Comparison of ENCODE assay signal across 9 cellular contexts in the genomic region with DNA sequence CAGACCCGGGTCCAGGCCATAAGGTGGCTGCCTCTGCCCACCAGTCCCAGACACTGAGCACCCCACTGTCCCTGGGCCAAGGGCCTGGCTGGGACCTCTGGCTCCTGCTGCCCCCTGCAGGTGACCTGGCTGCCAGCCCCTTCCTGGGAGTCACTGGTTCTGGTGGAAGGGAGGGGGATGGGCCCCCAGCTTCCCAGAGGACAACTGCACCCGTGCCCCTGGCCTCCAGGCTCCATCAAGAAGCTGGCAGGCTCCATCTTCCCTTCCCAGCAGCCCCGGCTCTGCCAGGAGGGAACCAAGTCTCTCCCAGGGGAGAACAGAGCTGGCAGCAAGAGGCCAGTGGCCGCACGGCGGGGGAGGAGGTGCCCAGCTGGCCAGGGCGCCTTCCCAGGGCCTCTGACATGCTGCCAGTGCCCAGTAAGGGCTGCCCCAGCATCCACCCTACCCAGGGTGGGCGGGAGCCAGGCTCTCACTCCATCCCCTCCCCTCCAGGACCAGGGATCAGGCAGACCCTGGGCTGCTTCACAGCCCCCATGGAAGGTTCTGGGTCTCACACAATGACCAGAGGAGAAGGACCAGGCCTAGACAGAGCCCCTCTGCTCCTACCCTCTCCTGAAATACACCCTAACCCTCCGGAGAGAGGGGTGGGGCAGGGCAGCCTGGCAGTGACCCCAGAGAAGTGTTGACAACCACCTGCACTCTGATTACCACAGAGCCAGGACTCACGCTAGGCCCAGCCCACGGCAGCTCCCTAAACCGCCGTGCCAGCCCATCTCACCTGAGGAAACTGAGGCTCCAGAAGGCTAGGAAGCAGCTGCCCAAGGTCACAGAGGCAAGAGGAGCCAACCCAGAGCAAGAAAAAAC. TPM values are rescaled to one million over a fixed set of nuclear protein-coding genes. Genes with fewer than 3 reads are reported as not detected.
DNase-seq lines count a peak whose midpoint lies in the region; ATAC-seq and TF ChIP-seq lines count a peak whose summit lies in the region.
"Had no signal": no experiment of that assay in that cellular context is flagged by ENCODE, and none has a peak within 500 bp of the region (broad histone marks: within the 10 kb centered on the region; RNA-seq: fewer than 3 reads in every experiment).

No MANE protein-coding gene starts in this region.

- H3K79me2 ChIP-seq in trophoblast cell (ENCODE audit: control insufficient read depth, insufficient read depth, low read length, poor library complexity): peaks cover 14% of the 10 kb centered on the region

- DNase-seq in T-helper 2 cell treated with Interferon-gamma antibody and Interleukin-4, amounts not matched to agents 5 μg/mL and 100 μg/mL, for 36 hours (ENCODE audit: low spot score): no peak
- no peak for DNase-seq in fibroblast of the aortic adventitia (ENCODE audit: low read depth)
- DNase-seq in trophoblast cell: no peak
- no peak for DNase-seq in retina

- no peaks in the 10 kb centered on the region for H3K9me3 ChIP-seq in trophoblast cell (ENCODE audit: insufficient read depth, low read depth, low read length)
- H3K9me3 ChIP-seq: ovary had no signal

- H3K27me3 ChIP-seq in trophoblast cell (ENCODE audit: insufficient read depth, low read length): no peaks in the 10 kb centered on the region
- H3K27me3 ChIP-seq: ovary had no signal

- peaks cover 27% of the 10 kb centered on the region for H3K4me1 Mint-ChIP-seq in T-helper 2 cell treated with Interferon-gamma antibody and Interleukin-4, amounts not matched to agents 5 μg/mL and 100 μg/mL, for 36 hours (ENCODE audit: low read depth)

- no peak overlapping the region for H3K14ac ChIP-seq in trophoblast cell (ENCODE audit: low read length)

- no peak for TF ChIP-seq POLR2A in GM18505 (IDR thresholded peaks at IDR 0.05; ENCODE audit: borderline replicate concordance, extremely low read depth, insufficient read depth, insufficient read length)

- no peaks in the 10 kb centered on the region for H3K27me3 Mint-ChIP-seq in T-helper 2 cell treated with Interferon-gamma antibody and Interleukin-4, amounts not matched to agents 5 μg/mL and 100 μg/mL, for 36 hours (ENCODE audit: low read depth)

- peak overlapping the region; percentile 78 for H3K4ac ChIP-seq in trophoblast cell (ENCODE audit: low read depth, low read length)

- peaks cover 18 to 29% of the 10 kb centered on the region in 2 experiments for H3K4me1 ChIP-seq in trophoblast cell (ENCODE audit: control insufficient read depth in 1 of 2, insufficient read depth in 2 of 2, low read length in 2 of 2)

- peak overlapping the region; percentile 17 for H3K27ac Mint-ChIP-seq in T-helper 2 cell treated with Interferon-gamma antibody and Interleukin-4, amounts not matched to agents 5 μg/mL and 100 μg/mL, for 36 hours

- no CpG with 5 or more reads among the region's 13 CpGs for WGBS in trophoblast cell (ENCODE audit: extremely low coverage, insufficient coverage, insufficient read length)

- no peaks in the 10 kb centered on the region for H3K9me3 Mint-ChIP-seq in T-helper 2 cell treated with Interferon-gamma antibody and Interleukin-4, amounts not matched to agents 5 μg/mL and 100 μg/mL, for 36 hours

- H2BK5ac ChIP-seq in trophoblast cell (ENCODE audit: low read depth, low read length, poor library complexity): no peak overlapping the region

- H3K23ac ChIP-seq in trophoblast cell (ENCODE audit: low read length): no peak overlapping the region

- H2BK12ac ChIP-seq in trophoblast cell (ENCODE audit: low read length): no peak overlapping the region

- H3K4me2 ChIP-seq in trophoblast cell (ENCODE audit: low read length): no peak overlapping the region

- no peak overlapping the region for H2AFZ ChIP-seq in trophoblast cell (ENCODE audit: insufficient read depth, low read length, poor library complexity)

- no peak overlapping the region for H4K91ac ChIP-seq in trophoblast cell (ENCODE audit: low read depth, low read length)

- H2AK5ac ChIP-seq in trophoblast cell (ENCODE audit: low read length): no peak overlapping the region

- H3K4me3 ChIP-seq in fibroblast of the aortic adventitia (ENCODE audit: low read depth, low read length) (no peak overlapping the region), trophoblast cell (ENCODE audit: low read depth, low read length) (no peak overlapping the region)
- H3K4me3 ChIP-seq: ovary had no signal

- H3K36me3 ChIP-seq in trophoblast cell (ENCODE audit: control insufficient read depth in 1 of 2, insufficient read depth in 2 of 2, low read length in 2 of 2): peaks cover 10 to 17% of the 10 kb centered on the region in 2 experiments
- H3K36me3 ChIP-seq: ovary had no signal

- H3K36me3 Mint-ChIP-seq in T-helper 2 cell treated with Interferon-gamma antibody and Interleukin-4, amounts not matched to agents 5 μg/mL and 100 μg/mL, for 36 hours (ENCODE audit: low read depth): peaks cover 8% of the 10 kb centered on the region

- H4K12ac ChIP-seq in trophoblast cell (ENCODE audit: low read depth, low read length): no peak overlapping the region

- no peak overlapping the region for H3K4me3 Mint-ChIP-seq in T-helper 2 cell treated with Interferon-gamma antibody and Interleukin-4, amounts not matched to agents 5 μg/mL and 100 μg/mL, for 36 hours

- H3K27ac ChIP-seq in trophoblast cell (ENCODE audit: low read depth, low read length): no peak overlapping the region

- no peak overlapping the region for H2BK120ac ChIP-seq in trophoblast cell (ENCODE audit: insufficient read depth, low read length, poor library complexity)

- H4K8ac ChIP-seq in trophoblast cell (ENCODE audit: low read depth, low read length): no peak overlapping the region

- no peak overlapping the region for H3K9ac ChIP-seq in trophoblast cell (ENCODE audit: low read length)

- H3K18ac ChIP-seq in trophoblast cell (ENCODE audit: low read length): no peak overlapping the region

- ATAC-seq in GM18867 (IDR thresholded peaks at IDR 0.05; ENCODE audit: unreplicated experiment): no peak
- no peak for ATAC-seq in GM18505 (IDR thresholded peaks at IDR 0.05; ENCODE audit: unreplicated experiment)
- ATAC-seq in GM18870 (IDR thresholded peaks at IDR 0.05; ENCODE audit: unreplicated experiment): no peak

- TF ChIP-seq CTCF in GM12872 (IDR thresholded peaks at IDR 0.05; ENCODE audit: insufficient read depth, low read depth, low read length): peak; percentile 53
- TF ChIP-seq CTCF in fibroblast of the aortic adventitia (IDR thresholded peaks at IDR 0.05; ENCODE audit: insufficient read depth, low read length): peak; percentile 49

- H3K79me1 ChIP-seq in trophoblast cell (ENCODE audit: low read length): peaks cover 2% of the 10 kb centered on the region

RNA-seq across cellular contexts. Expression of gene CLUH, which starts 3.6 kb away (rescaled TPM):
- total RNA-seq in fibroblast of the aortic adventitia (ENCODE audit: low replicate concordance): 17.1 and 39.1 TPM in 2 replicates
- 28.9 and 29.4 TPM in 2 replicates for polyA plus RNA-seq in trophoblast cell (2013)

RNA-seq across cellular contexts. Expression of gene CCDC92B, which starts 41.5 kb away (rescaled TPM):
- not detected in 2 replicates for total RNA-seq in fibroblast of the aortic adventitia (ENCODE audit: low replicate concordance)
- 0.08 TPM in 2 replicates for polyA plus RNA-seq in trophoblast cell (2013)
